Comparison of ENCODE assay signal across 21 cellular contexts in genomic region chr11:3956748-3957147, GRCh38.
DNase-seq lines count a peak whose midpoint lies in the region; ATAC-seq and TF ChIP-seq lines count a peak whose summit lies in the region.
"Had no signal": no experiment of that assay in that cellular context is flagged by ENCODE, and none has a peak within 500 bp of the region (broad histone marks: within the 10 kb centered on the region; RNA-seq: fewer than 3 reads in every experiment).

No MANE protein-coding gene starts in this region.

- no peak for TF ChIP-seq CTCF in CD8-positive, alpha-beta T cell (IDR thresholded peaks at IDR 0.05)

- no peaks in the 10 kb centered on the region for H3K27me3 ChIP-seq in CD4-positive, CD25-positive, alpha-beta regulatory T cell (ENCODE audit: control insufficient read depth, insufficient read depth, low read length)
- H3K27me3 ChIP-seq in CD8-positive, alpha-beta T cell (ENCODE audit: insufficient read depth, low read length) = no peaks in the 10 kb centered on the region

- peaks cover 49% of the 10 kb centered on the region for H3K4me1 ChIP-seq in CD4-positive, CD25-positive, alpha-beta regulatory T cell (ENCODE audit: control insufficient read depth, insufficient read depth, low read length, poor library complexity, severe bottlenecking)
- H3K4me1 ChIP-seq in CD8-positive, alpha-beta T cell (ENCODE audit: insufficient read depth, low read length) = peaks cover 59% of the 10 kb centered on the region

- H3K27me3 Mint-ChIP-seq in activated naive CD4-positive, alpha-beta T cell treated with anti-CD3 and anti-CD28 coated beads for 36 hours (ENCODE audit: low read depth) = no peaks in the 10 kb centered on the region
- H3K27me3 Mint-ChIP-seq in CD4-positive, CD25-positive, alpha-beta regulatory T cell = no peaks in the 10 kb centered on the region
- no peaks in the 10 kb centered on the region for H3K27me3 Mint-ChIP-seq in CD8-positive, alpha-beta T cell (ENCODE audit: low read depth)
- H3K27me3 Mint-ChIP-seq in activated T-helper 17 cell treated with anti-CD3 and anti-CD28 coated beads, Interleukin-2, amount 50 U/mL, for 72 hours = no peaks in the 10 kb centered on the region
- no peaks in the 10 kb centered on the region for H3K27me3 Mint-ChIP-seq in effector memory CD8-positive, alpha-beta T cell
- H3K27me3 Mint-ChIP-seq: CD8-positive, alpha-beta memory T cell had no signal

- no peak for ATAC-seq in CD4-positive, CD25-positive, alpha-beta regulatory T cell (ENCODE audit: low read depth in 2 of 2)
- ATAC-seq in CD8-positive, alpha-beta T cell = no peak
- no peak for ATAC-seq in activated T-helper 17 cell treated with anti-CD3 and anti-CD28 coated beads, Interleukin-2, amount 50 U/mL, for 72 hours (replicated peaks)
- ATAC-seq in HG03097 (IDR thresholded peaks at IDR 0.05; ENCODE audit: low FRiP score, unreplicated experiment) = no peak
- no peak for ATAC-seq in effector memory CD8-positive, alpha-beta T cell (replicated peaks)
- ATAC-seq: HepG2 had no signal

- H3K9me3 Mint-ChIP-seq in activated naive CD4-positive, alpha-beta T cell treated with anti-CD3 and anti-CD28 coated beads for 36 hours = no peaks in the 10 kb centered on the region
- peaks cover 0 to 2% (median 0%) of the 10 kb centered on the region in 7 donors for H3K9me3 Mint-ChIP-seq in CD4-positive, CD25-positive, alpha-beta regulatory T cell
- H3K9me3 Mint-ChIP-seq in CD8-positive, alpha-beta T cell = no peaks in the 10 kb centered on the region
- H3K9me3 Mint-ChIP-seq in activated T-helper 17 cell treated with anti-CD3 and anti-CD28 coated beads, Interleukin-2, amount 50 U/mL, for 72 hours = no peaks in the 10 kb centered on the region
- no peaks in the 10 kb centered on the region for H3K9me3 Mint-ChIP-seq in effector memory CD8-positive, alpha-beta T cell
- H3K9me3 Mint-ChIP-seq: CD8-positive, alpha-beta memory T cell had no signal

- CTCF ChIA-PET in activated naive CD4-positive, alpha-beta T cell treated with anti-CD3 and anti-CD28 coated beads for 36 hours (lab: Charles Lee) = interaction anchor here (0.6 kb wide), 1 partner anchor 105 kb away, joined by 3 read pairs; no protein-coding TSS in a partner anchor
- CTCF ChIA-PET in CD8-positive, alpha-beta T cell (lab: Charles Lee) = interaction anchor here (0.6 kb wide), 1 partner anchor 35 kb away, joined by 4 read pairs; no protein-coding TSS in a partner anchor

- H3K4me1 Mint-ChIP-seq in activated naive CD4-positive, alpha-beta T cell treated with anti-CD3 and anti-CD28 coated beads for 36 hours (ENCODE audit: low read depth) = peaks cover 81% of the 10 kb centered on the region
- H3K4me1 Mint-ChIP-seq in CD4-positive, CD25-positive, alpha-beta regulatory T cell = peaks cover 46 to 88% (median 71%) of the 10 kb centered on the region in 4 donors
- peaks cover 82% of the 10 kb centered on the region for H3K4me1 Mint-ChIP-seq in CD8-positive, alpha-beta T cell (ENCODE audit: low read depth)
- H3K4me1 Mint-ChIP-seq in activated T-helper 17 cell treated with anti-CD3 and anti-CD28 coated beads, Interleukin-2, amount 50 U/mL, for 72 hours = peaks cover 59% of the 10 kb centered on the region
- H3K4me1 Mint-ChIP-seq in effector memory CD8-positive, alpha-beta T cell (ENCODE audit: low read depth in 2 of 2) = peaks cover 57 to 72% of the 10 kb centered on the region in 2 donors

- intact Hi-C loops in activated naive CD4-positive, alpha-beta T cell treated with anti-CD3 and anti-CD28 coated beads for 36 hours (cut with micrococcal nuclease) = no loop called here
- intact Hi-C loops in CD8-positive, alpha-beta T cell (cut with DNase I, micrococcal nuclease) = no loop called here

- no peak overlapping the region for H3K4me3 Mint-ChIP-seq in activated naive CD4-positive, alpha-beta T cell treated with anti-CD3 and anti-CD28 coated beads for 36 hours
- H3K4me3 Mint-ChIP-seq in CD4-positive, CD25-positive, alpha-beta regulatory T cell = no peak overlapping the region
- H3K4me3 Mint-ChIP-seq in CD8-positive, alpha-beta T cell = no peak overlapping the region
- peak overlapping the region; percentile 86 for H3K4me3 Mint-ChIP-seq in activated T-helper 17 cell treated with anti-CD3 and anti-CD28 coated beads, Interleukin-2, amount 50 U/mL, for 72 hours
- H3K4me3 Mint-ChIP-seq in effector memory CD8-positive, alpha-beta T cell = no peak overlapping the region

- no peak overlapping the region for H3K4me3 ChIP-seq in CD4-positive, CD25-positive, alpha-beta regulatory T cell (ENCODE audit: low read depth, low read length)
- no peak overlapping the region for H3K4me3 ChIP-seq in CD8-positive, alpha-beta T cell (ENCODE audit: low read depth, low read length)

- no peaks in the 10 kb centered on the region for H3K9me3 ChIP-seq in CD4-positive, CD25-positive, alpha-beta regulatory T cell (ENCODE audit: control insufficient read depth in 2 of 2, low read length in 2 of 2)
- no peaks in the 10 kb centered on the region for H3K9me3 ChIP-seq in CD8-positive, alpha-beta T cell (ENCODE audit: low read length)

- H3K27ac ChIP-seq in CD4-positive, CD25-positive, alpha-beta regulatory T cell (ENCODE audit: insufficient read depth, low read length, poor library complexity, severe bottlenecking) = no peak overlapping the region
- no peak overlapping the region for H3K27ac ChIP-seq in CD8-positive, alpha-beta T cell (ENCODE audit: low read depth, low read length)

- H3K36me3 Mint-ChIP-seq in activated naive CD4-positive, alpha-beta T cell treated with anti-CD3 and anti-CD28 coated beads for 36 hours (ENCODE audit: low read depth) = peaks cover 2% of the 10 kb centered on the region
- H3K36me3 Mint-ChIP-seq in CD4-positive, CD25-positive, alpha-beta regulatory T cell = peaks cover 30% of the 10 kb centered on the region
- no peaks in the 10 kb centered on the region for H3K36me3 Mint-ChIP-seq in CD8-positive, alpha-beta T cell
- no peaks in the 10 kb centered on the region for H3K36me3 Mint-ChIP-seq in activated T-helper 17 cell treated with anti-CD3 and anti-CD28 coated beads, Interleukin-2, amount 50 U/mL, for 72 hours (ENCODE audit: low read depth)
- peaks cover 4% of the 10 kb centered on the region for H3K36me3 Mint-ChIP-seq in effector memory CD8-positive, alpha-beta T cell (ENCODE audit: insufficient read depth)

- POLR2A ChIA-PET in CD8-positive, alpha-beta T cell (lab: Charles Lee) = no interaction called here

- no peak for DNase-seq in activated naive CD4-positive, alpha-beta T cell treated with anti-CD3 and anti-CD28 coated beads for 36 hours
- no peak for DNase-seq in activated naive CD4-positive, alpha-beta T cell treated with anti-CD3 and anti-CD28 coated beads, Interleukin-2, amount 50 U/mL, for 16 hours
- no peak for DNase-seq in CD4-positive, CD25-positive, alpha-beta regulatory T cell
- no peak for DNase-seq in CD8-positive, alpha-beta T cell
- DNase-seq in DMS53 treated with DMSO at 0.1 percent for 48 hours (lab: John Stamatoyannopoulos, UW; ENCODE audit: unreplicated experiment) = no peak
- DNase-seq in effector memory CD8-positive, alpha-beta T cell = no peak
- DNase-seq: C1 segment of cervical spinal cord; Calu3; CD8-positive, alpha-beta memory T cell; DND-41; KBM-7; MV-4-11; NCI-H1105; NCI-H146; NCI-H1930; NCI-H2107; NCI-H524; NCI-H748 treated with DMSO at 0.1 percent for 48 hours had no signal

- peak overlapping the region; percentile 65 for H3K27ac Mint-ChIP-seq in activated naive CD4-positive, alpha-beta T cell treated with anti-CD3 and anti-CD28 coated beads for 36 hours
- peak overlapping the region; percentile 26 to 42 (median 33) for H3K27ac Mint-ChIP-seq in CD4-positive, CD25-positive, alpha-beta regulatory T cell
- peak overlapping the region; percentile 2 for H3K27ac Mint-ChIP-seq in CD8-positive, alpha-beta T cell
- H3K27ac Mint-ChIP-seq in activated T-helper 17 cell treated with anti-CD3 and anti-CD28 coated beads, Interleukin-2, amount 50 U/mL, for 72 hours = peak overlapping the region; percentile 99
- H3K27ac Mint-ChIP-seq in effector memory CD8-positive, alpha-beta T cell = peak overlapping the region in 1 of 2 donors; percentile 70

- no peaks in the 10 kb centered on the region for H3K36me3 ChIP-seq in CD4-positive, CD25-positive, alpha-beta regulatory T cell (ENCODE audit: control insufficient read depth, insufficient read depth, low read length)
- H3K36me3 ChIP-seq in CD8-positive, alpha-beta T cell (ENCODE audit: insufficient read depth, low read length) = no peaks in the 10 kb centered on the region
